16 cellular contexts compared by ENCODE assay signal in genomic region chr15:100264994-100265640, GRCh38.
"Had no signal": no experiment of that assay in that cellular context is flagged by ENCODE, and none has a peak within 500 bp of the region (broad histone marks: within the 10 kb centered on the region; RNA-seq: fewer than 3 reads in every experiment).

No MANE protein-coding gene starts in this region.

- H3K27ac Mint-ChIP-seq: endodermal cell; T-helper 2 cell treated with Interferon-gamma antibody and Interleukin-4, amounts not matched to agents 5 μg/mL and 100 μg/mL, for 36 hours had no signal

- H3K4me3 ChIP-seq: dorsolateral prefrontal cortex, gastrocnemius medialis, prostate gland had no signal

- H3K9me3 Mint-ChIP-seq: T-helper 2 cell treated with Interferon-gamma antibody and Interleukin-4, amounts not matched to agents 5 μg/mL and 100 μg/mL, for 36 hours had no signal

- H3K4me3 Mint-ChIP-seq: endodermal cell; naive thymus-derived CD4-positive, alpha-beta T cell; T-helper 2 cell treated with Interferon-gamma antibody and Interleukin-4, amounts not matched to agents 5 μg/mL and 100 μg/mL, for 36 hours had no signal

- H3K27ac ChIP-seq: dorsolateral prefrontal cortex, gastrocnemius medialis, neutrophil, prostate gland had no signal

- H3K27me3 ChIP-seq: gastrocnemius medialis, neutrophil had no signal

- H3K27me3 Mint-ChIP-seq: naive thymus-derived CD4-positive, alpha-beta T cell had no signal

- H3K4me1 Mint-ChIP-seq: endodermal cell; naive thymus-derived CD4-positive, alpha-beta T cell had no signal

- H3K36me3 ChIP-seq: neutrophil, prostate gland had no signal

- H3K9me3 ChIP-seq: gastrocnemius medialis, neutrophil, prostate gland had no signal

- DNase-seq: activated CD4-positive, alpha-beta T cell treated with anti-CD3 and anti-CD28 coated beads, Interleukin-2, amount 50 U/mL, for 1 hour; activated CD4-positive, CD25-positive, alpha-beta regulatory T cell; activated naive CD4-positive, alpha-beta T cell; activated T-cell treated with anti-CD3 and anti-CD28 coated beads for 4 hours; endodermal cell; erythroblast; gastrocnemius medialis; islet precursor cell; mammary epithelial cell; naive thymus-derived CD4-positive, alpha-beta T cell; SW 1271 had no signal

- H3K4me1 ChIP-seq: gastrocnemius medialis, prostate gland had no signal

- ATAC-seq: gastrocnemius medialis, sciatic nerve had no signal
